Comparison of ENCODE assay signal across 4 cellular contexts in genomic region chrX:153017174-153017573, GRCh38. TPM values are rescaled to one million over a fixed set of nuclear protein-coding genes. Genes with fewer than 3 reads are reported as not detected.
"Had no signal": no experiment of that assay in that cellular context is flagged by ENCODE, and none has a peak within 500 bp of the region (broad histone marks: within the 10 kb centered on the region; RNA-seq: fewer than 3 reads in every experiment).

No MANE protein-coding gene starts in this region.

RNA-seq across cellular contexts. Expression of gene PNMA5, which starts 23.3 kb away (rescaled TPM):
- total RNA-seq: LHCN-M2, M059J, MCF 10A, NCI-H460 had no signal

RNA-seq across cellular contexts. Expression of gene PNMA3, which starts 39.1 kb away (rescaled TPM):
- total RNA-seq: LHCN-M2, M059J, MCF 10A, NCI-H460 had no signal

RNA-seq across cellular contexts. Expression of gene PNMA6A, which starts 55.1 kb away (rescaled TPM):
- total RNA-seq: LHCN-M2, M059J, MCF 10A had no signal
